ENCODE assay signal across 1 cellular context in genomic region chr4:70940134-70940533, GRCh38.
TF ChIP-seq lines count a peak whose summit lies in the region.

No MANE protein-coding gene starts in this region.

TF ChIP-seq in HCT116, 20 proteins besides CTCF, POLR2A, EP300 and RAD21 (continued from another document):
- TF ChIP-seq ZBTB33 (IDR thresholded peaks at IDR 0.05; ENCODE audit: extremely low read depth, insufficient replicate concordance, low read length) (no peak), SRF (IDR thresholded peaks at IDR 0.05; ENCODE audit: low read depth) (no peak), SIN3A (IDR thresholded peaks at IDR 0.05; ENCODE audit: low read depth) (no peak)
